ENCODE assay signal across 8 cellular contexts in genomic region chr9:71839665-71840064, GRCh38.
"Had no signal": no experiment of that assay in that cellular context is flagged by ENCODE, and none has a peak within 500 bp of the region (broad histone marks: within the 10 kb centered on the region; RNA-seq: fewer than 3 reads in every experiment).

No MANE protein-coding gene starts in this region.

- H2AFZ ChIP-seq: GM23248 had no signal

- FAIRE-seq: H54, HTR-8/SVneo, K562 had no signal

- DNase-seq: GM23248, GOT3, H9, HCEC 1CT, KG1 had no signal

- H3K4me3 Mint-ChIP-seq: H9 had no signal

- H3K4me1 Mint-ChIP-seq: H9 had no signal

- H3K27ac ChIP-seq: GM23248 had no signal

- H3K9ac ChIP-seq: GM23248 had no signal

- H3K4me3 ChIP-seq: GM23248, K562 had no signal

- H3K27ac Mint-ChIP-seq: H9 had no signal

- ATAC-seq: K562 had no signal
